In the genomic region with DNA sequence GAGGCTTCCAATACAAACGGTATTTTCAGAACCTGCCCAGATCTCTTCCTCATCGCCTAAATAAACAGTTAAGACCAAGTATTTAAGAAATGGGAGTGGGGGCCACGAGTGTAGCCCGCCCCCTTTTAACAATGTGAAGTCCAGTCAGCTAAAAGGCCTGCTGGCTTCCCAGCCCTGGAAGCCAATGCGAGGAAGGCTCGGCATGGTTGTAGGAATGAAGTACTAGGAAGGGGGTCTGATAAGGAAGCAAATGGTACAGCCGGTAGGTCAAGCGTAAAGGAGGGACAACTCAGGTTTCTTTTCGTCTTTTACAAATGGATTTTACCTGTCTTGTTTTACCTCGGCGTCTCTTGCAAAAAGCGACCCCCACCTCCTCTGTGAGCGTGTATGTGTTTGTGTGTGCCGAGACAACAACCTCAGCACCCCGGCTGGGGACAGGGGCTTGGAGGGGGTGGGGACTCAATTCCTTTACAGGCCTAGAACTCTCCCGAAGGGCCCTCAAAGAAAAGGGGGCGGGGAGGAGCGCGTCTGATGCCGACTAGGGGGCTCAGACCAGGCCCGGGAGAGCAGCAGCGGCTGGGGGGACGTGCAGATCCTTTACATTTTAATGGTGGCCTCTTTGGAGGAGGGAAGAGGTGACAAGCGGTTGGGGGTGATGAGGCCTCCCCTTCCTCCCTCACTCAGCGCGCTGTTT, we compare ENCODE assay signal across 8 cellular contexts.
A peak's percentile ranks its signal among the peaks of the same experiment; 100 is the strongest.
DNase-seq lines count a peak whose midpoint lies in the region; ATAC-seq and TF ChIP-seq lines count a peak whose summit lies in the region.

No MANE protein-coding gene starts in this region.

- H3K4me1 ChIP-seq in BE2C (no peaks in the 10 kb centered on the region), thyroid gland (peaks cover 5 to 16% of the 10 kb centered on the region in 2 donors)

- intact Hi-C loops in thyroid gland (cut with DNase I), result no loop called here

- peaks cover 4% of the 10 kb centered on the region for H3K9me3 Mint-ChIP-seq in natural killer cell treated with Interleukin-12 subunit alpha and Interleukin-12 subunit beta and Interleukin-15 and Interleukin-18, amount 100 ng/mL, for 72 hours

- H3K9me3 ChIP-seq in BE2C (no peaks in the 10 kb centered on the region), thyroid gland (no peaks in the 10 kb centered on the region)

- no peaks in the 10 kb centered on the region for H3K36me3 Mint-ChIP-seq in natural killer cell treated with Interleukin-12 subunit alpha and Interleukin-12 subunit beta and Interleukin-15 and Interleukin-18, amount 100 ng/mL, for 72 hours

- WGBS in thyroid gland, 2 donors, result 0 to 1% methylated on average over 22 to 26 of the region's 26 CpGs

- H3K27ac Mint-ChIP-seq in natural killer cell treated with Interleukin-12 subunit alpha and Interleukin-12 subunit beta and Interleukin-15 and Interleukin-18, amount 100 ng/mL, for 72 hours, result peak overlapping the region; percentile 81 to 92

- TF ChIP-seq POLR2A in thyroid gland (IDR thresholded peaks at IDR 0.05), result no peak

- no peak for TF ChIP-seq CTCF in BE2C (IDR thresholded peaks at IDR 0.05; ENCODE audit: low read depth, low read length)
- TF ChIP-seq CTCF in GM20000 (IDR thresholded peaks at IDR 0.05; ENCODE audit: extremely low read depth, missing control alignments), result no peak
- no peak for TF ChIP-seq CTCF in foreskin fibroblast (IDR thresholded peaks at IDR 0.05; ENCODE audit: low read depth, low read length)
- no peak for TF ChIP-seq CTCF in thyroid gland (IDR thresholded peaks at IDR 0.05)

- no peaks in the 10 kb centered on the region for H3K27me3 ChIP-seq in BE2C
- no peaks in the 10 kb centered on the region for H3K27me3 ChIP-seq in thyroid gland

- H3K4me3 Mint-ChIP-seq in natural killer cell treated with Interleukin-12 subunit alpha and Interleukin-12 subunit beta and Interleukin-15 and Interleukin-18, amount 100 ng/mL, for 72 hours, result peak overlapping the region; percentile 95

- H3K27ac ChIP-seq in thyroid gland, result peak overlapping the region; percentile 59 to 78 (median 76)

- H3K4me3 ChIP-seq in BE2C (ENCODE audit: low read depth, low read length) (peak overlapping the region; percentile 83), foreskin fibroblast (ENCODE audit: low read depth in 1 of 2, low read length in 2 of 2) (peak overlapping the region; percentile 64 to 82), thyroid gland (replicated peaks in 1 of 3) (peak overlapping the region; percentile 73 to 93 (median 78))

- ATAC-seq in natural killer cell treated with Interleukin-12 subunit alpha and Interleukin-12 subunit beta and Interleukin-15 and Interleukin-18, amount 100 ng/mL, for 72 hours, result peak; percentile 4 to 31
- ATAC-seq in GM18870 (IDR thresholded peaks at IDR 0.05; ENCODE audit: unreplicated experiment), result no peak

- DNase-seq in BE2C, result peak; percentile 47
- DNase-seq in GM20000 (ENCODE audit: low spot score), result peak; percentile 35
- DNase-seq in NCI-H1105 treated with DMSO at 0.1 percent for 48 hours (lab: John Stamatoyannopoulos, UW), result peak; percentile 48
- peak; percentile 13 for DNase-seq in activated T-helper 9 cell treated with anti-CD3 and anti-CD28 coated beads, Interleukin-2, amount 50 U/mL, for 16 hours (ENCODE audit: low read depth)
- peak in 1 of 2 donors; percentile 44 for DNase-seq in foreskin fibroblast
- DNase-seq in natural killer cell treated with Interleukin-12 subunit alpha and Interleukin-12 subunit beta and Interleukin-15 and Interleukin-18, amount 100 ng/mL, for 72 hours (ENCODE audit: low spot score), result peak; percentile 58
- peak; percentile 41 to 61 for DNase-seq in thyroid gland

- H3K4me1 Mint-ChIP-seq in natural killer cell treated with Interleukin-12 subunit alpha and Interleukin-12 subunit beta and Interleukin-15 and Interleukin-18, amount 100 ng/mL, for 72 hours (ENCODE audit: low read depth in 2 of 2), result peaks cover 26 to 43% of the 10 kb centered on the region in 2 donors

- H3K36me3 ChIP-seq in BE2C (no peaks in the 10 kb centered on the region), thyroid gland (no peaks in the 10 kb centered on the region)

- peaks cover 4 to 8% of the 10 kb centered on the region in 2 donors for H3K27me3 Mint-ChIP-seq in natural killer cell treated with Interleukin-12 subunit alpha and Interleukin-12 subunit beta and Interleukin-15 and Interleukin-18, amount 100 ng/mL, for 72 hours
